17 cellular contexts compared by ENCODE assay signal in the genomic region with DNA sequence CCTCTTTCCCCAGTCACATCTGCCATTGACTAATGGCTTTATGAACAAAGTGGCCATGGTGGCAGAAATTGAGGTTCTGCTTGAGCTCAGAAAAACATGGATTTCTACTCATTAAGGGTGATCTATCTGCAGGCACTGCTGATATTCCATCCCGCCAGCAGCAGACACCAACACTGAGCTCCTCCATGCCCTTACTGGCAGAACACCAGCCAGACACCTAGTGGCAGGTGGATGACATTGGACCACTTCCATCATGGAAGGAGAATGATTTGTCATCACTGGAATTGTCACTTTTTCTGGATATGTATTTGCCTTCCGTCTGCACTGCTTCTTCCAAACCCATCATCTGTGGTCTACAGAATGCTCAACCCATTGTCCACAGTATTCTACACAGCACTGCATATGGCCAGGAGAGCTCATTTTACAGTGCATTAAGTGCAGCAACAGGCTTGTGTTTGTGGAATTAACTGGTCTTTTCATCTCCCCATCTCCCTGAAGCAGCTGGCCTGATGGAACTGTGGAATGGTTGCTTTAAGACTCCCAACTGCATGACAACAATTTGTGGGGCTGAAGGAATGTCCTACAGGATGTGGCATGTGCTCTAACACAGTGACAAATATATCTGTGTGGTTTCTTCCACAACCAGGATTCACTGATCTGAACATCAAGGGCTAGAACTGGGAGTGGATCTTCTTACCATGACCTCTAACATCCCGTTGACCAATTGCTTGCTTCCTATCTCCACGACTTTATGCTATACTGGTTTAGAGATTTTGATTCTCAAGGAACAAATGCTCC.
"Had no signal": no experiment of that assay in that cellular context is flagged by ENCODE, and none has a peak within 500 bp of the region (broad histone marks: within the 10 kb centered on the region; RNA-seq: fewer than 3 reads in every experiment).

No MANE protein-coding gene starts in this region.

- H3K4me1 Mint-ChIP-seq: immature natural killer cell had no signal

- H3K4me3 Mint-ChIP-seq: activated naive CD8-positive, alpha-beta T cell treated with anti-CD3 and anti-CD28 coated beads for 36 hours; immature natural killer cell; natural killer cell treated with Interleukin-12 subunit alpha and Interleukin-12 subunit beta and Interleukin-15 and Interleukin-18, amount 100 ng/mL, for 72 hours; T-helper 17 cell had no signal

- DNase-seq: activated gamma-delta T cell; activated naive CD8-positive, alpha-beta T cell treated with anti-CD3 and anti-CD28 coated beads for 36 hours; activated T-cell treated with anti-CD3 and anti-CD28 coated beads, Interleukin-2, amount 50 U/mL, for 1 hour; brain microvascular endothelial cell; dorsolateral prefrontal cortex; esophagus squamous epithelium; foreskin fibroblast; glutamatergic neuron; immature natural killer cell; psoas muscle; stimulated activated CD4-positive, alpha-beta T cell treated with anti-CD3 and anti-CD28 coated beads, Interleukin-12 subunit alpha, Interleukin-12 subunit beta, amount 100 ng/mL, for 4 hours; stimulated activated CD8-positive, alpha-beta memory T cell treated with anti-CD3 and anti-CD28 coated beads, Interleukin-4, amount 100 ng/mL, for 48 hours; stimulated activated naive CD8-positive, alpha-beta T cell treated with anti-CD3 and anti-CD28 coated beads, Interleukin-15, Interleukin-2, amounts not matched to agents 100 U/mL and 50 U/mL, for 24 hours; T-helper 17 cell had no signal

- H3K36me3 Mint-ChIP-seq: activated naive CD8-positive, alpha-beta T cell treated with anti-CD3 and anti-CD28 coated beads for 36 hours; immature natural killer cell; natural killer cell treated with Interleukin-12 subunit alpha and Interleukin-12 subunit beta and Interleukin-15 and Interleukin-18, amount 100 ng/mL, for 72 hours had no signal

- ATAC-seq: activated CD4-positive, CD25-positive, alpha-beta regulatory T cell treated with anti-CD3 and anti-CD28 coated beads, Interleukin-2, amount 50 U/mL, for 24 hours; natural killer cell treated with Interleukin-12 subunit alpha and Interleukin-12 subunit beta and Interleukin-15 and Interleukin-18, amount 100 ng/mL, for 72 hours; psoas muscle; sciatic nerve; stimulated activated naive CD8-positive, alpha-beta T cell treated with anti-CD3 and anti-CD28 coated beads, Interleukin-15, Interleukin-2, amounts not matched to agents 100 U/mL and 50 U/mL, for 24 hours; T-helper 17 cell had no signal

- H3K9me3 ChIP-seq: esophagus squamous epithelium, psoas muscle had no signal

- H3K36me3 ChIP-seq: brain microvascular endothelial cell, esophagus squamous epithelium had no signal

- H3K27ac ChIP-seq: brain microvascular endothelial cell, dorsolateral prefrontal cortex, esophagus squamous epithelium, psoas muscle had no signal

- H3K27me3 ChIP-seq: brain microvascular endothelial cell, dorsolateral prefrontal cortex had no signal

- H3K27ac Mint-ChIP-seq: activated naive CD8-positive, alpha-beta T cell treated with anti-CD3 and anti-CD28 coated beads for 36 hours; immature natural killer cell; natural killer cell treated with Interleukin-12 subunit alpha and Interleukin-12 subunit beta and Interleukin-15 and Interleukin-18, amount 100 ng/mL, for 72 hours; T-helper 17 cell had no signal

- H3K4me3 ChIP-seq: dorsolateral prefrontal cortex, esophagus squamous epithelium, psoas muscle had no signal

- H3K4me1 ChIP-seq: esophagus squamous epithelium, psoas muscle had no signal

- H3K27me3 Mint-ChIP-seq: activated naive CD8-positive, alpha-beta T cell treated with anti-CD3 and anti-CD28 coated beads for 36 hours had no signal

- H3K9me3 Mint-ChIP-seq: activated naive CD8-positive, alpha-beta T cell treated with anti-CD3 and anti-CD28 coated beads for 36 hours; immature natural killer cell; natural killer cell treated with Interleukin-12 subunit alpha and Interleukin-12 subunit beta and Interleukin-15 and Interleukin-18, amount 100 ng/mL, for 72 hours had no signal
